Comparison of ENCODE assay signal across 8 cellular contexts in the genomic region with DNA sequence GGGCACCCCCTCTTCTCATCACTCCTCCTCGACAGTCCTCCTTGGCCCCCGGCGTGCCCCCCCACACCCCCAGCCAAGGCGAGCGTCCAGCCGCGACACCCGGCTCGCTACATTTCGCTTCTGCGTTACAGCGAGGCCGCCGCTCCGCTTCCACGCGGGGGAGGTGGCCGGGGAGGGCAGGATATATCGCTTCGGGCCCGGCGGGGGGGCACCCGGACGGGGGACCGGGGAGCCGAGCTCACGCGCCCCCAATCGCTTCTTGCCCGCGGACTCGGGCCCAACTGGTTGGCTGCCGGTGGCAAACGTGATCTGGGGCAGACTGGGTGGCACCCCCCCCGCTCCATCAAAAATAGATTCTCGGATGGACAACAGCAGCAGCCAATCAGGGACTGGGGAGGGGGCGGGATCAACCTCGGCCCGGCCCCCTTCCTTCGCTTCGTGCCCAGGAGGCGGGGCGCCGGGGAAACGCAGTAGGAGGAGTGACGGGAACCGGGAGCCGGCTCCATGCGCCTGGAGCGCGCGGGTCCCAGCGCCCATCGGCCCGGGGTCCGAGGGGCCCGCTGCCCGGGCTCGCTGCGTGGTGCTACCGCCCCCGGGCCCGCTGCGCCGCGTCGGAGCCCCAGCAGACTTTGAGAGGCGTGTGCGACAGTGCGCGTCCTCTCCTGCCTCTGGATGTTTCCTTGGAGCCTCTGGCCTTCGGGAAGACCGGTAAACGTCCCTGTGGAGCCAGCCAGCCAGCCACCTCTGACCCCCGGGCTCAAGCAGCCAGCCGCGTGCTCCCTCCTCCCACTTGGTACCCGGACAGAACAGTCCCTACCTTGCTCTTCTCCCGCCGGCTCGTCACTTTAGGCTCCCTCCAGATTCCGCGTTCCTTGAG. TPM values are rescaled to one million over a fixed set of nuclear protein-coding genes. Genes with fewer than 3 reads are reported as not detected.
DNase-seq lines count a peak whose midpoint lies in the region; ATAC-seq, FAIRE-seq and TF ChIP-seq lines count a peak whose summit lies in the region.

SLC41A1 (minus strand) TSS at position 321 of the 877 bp plus-strand sequence. CDS start 2,757 bp downstream, outside the sequence.

- no peaks in the 10 kb centered on the region for H3K27me3 Mint-ChIP-seq in activated T-cell treated with anti-CD3 and anti-CD28 coated beads, Interleukin-2, amount 50 U/mL, for 4 hours (ENCODE audit: low read depth)

- peaks cover 18% of the 10 kb centered on the region for H3K4me1 ChIP-seq in mucosa of stomach (ENCODE audit: control insufficient read depth, insufficient read depth, low read length)

- H3K36me3 ChIP-seq in mucosa of stomach (ENCODE audit: control insufficient read depth, insufficient read depth, low read length), result no peaks in the 10 kb centered on the region

- peaks cover 11% of the 10 kb centered on the region for H3K36me3 Mint-ChIP-seq in activated T-cell treated with anti-CD3 and anti-CD28 coated beads, Interleukin-2, amount 50 U/mL, for 4 hours (ENCODE audit: insufficient read depth)

- peak; percentile 84 for DNase-seq in DMS 273 treated with DMSO at 0.1 percent for 48 hours (lab: John Stamatoyannopoulos, UW)
- DNase-seq in Kasumi-1 (lab: John Stamatoyannopoulos, UW), result peak; percentile 89 to 91
- peak; percentile 87 for DNase-seq in RCC 7860 (ENCODE audit: low spot score)
- DNase-seq in activated T-cell treated with anti-CD3 and anti-CD28 coated beads, Interleukin-2, amount 50 U/mL, for 4 hours, result peak; percentile 87
- peak; percentile 93 to 95 for DNase-seq in erythroblast (lab: John Stamatoyannopoulos, UW)
- peak; percentile 93 for DNase-seq in stimulated activated CD8-positive, alpha-beta memory T cell treated with anti-CD3 and anti-CD28 coated beads, Interleukin-4, amount 100 ng/mL, for 48 hours

- H3K4me3 Mint-ChIP-seq in activated T-cell treated with anti-CD3 and anti-CD28 coated beads, Interleukin-2, amount 50 U/mL, for 4 hours, result peak within 1 kb of the TSS; percentile 95

- H3K9ac ChIP-seq in mucosa of stomach (ENCODE audit: low read length), result peak within 1 kb of the TSS; percentile 72

- peaks cover 4% of the 10 kb centered on the region for H3K27me3 ChIP-seq in mucosa of stomach (ENCODE audit: control insufficient read depth, insufficient read depth, low read length)

- TF ChIP-seq POLR2A in erythroblast (IDR thresholded peaks at IDR 0.05; ENCODE audit: low read length), result peak; percentile 66

- H3K9me3 Mint-ChIP-seq in activated T-cell treated with anti-CD3 and anti-CD28 coated beads, Interleukin-2, amount 50 U/mL, for 4 hours, result no peaks in the 10 kb centered on the region

- H3K9me3 ChIP-seq in mucosa of stomach (ENCODE audit: control insufficient read depth, low read length), result no peaks in the 10 kb centered on the region

- ATAC-seq in GM21786 (IDR thresholded peaks at IDR 0.05; ENCODE audit: unreplicated experiment), result peak; percentile 88
- ATAC-seq in activated T-cell treated with anti-CD3 and anti-CD28 coated beads, Interleukin-2, amount 50 U/mL, for 4 hours, result peak; percentile 94 to 96

- H3K4me1 Mint-ChIP-seq in activated T-cell treated with anti-CD3 and anti-CD28 coated beads, Interleukin-2, amount 50 U/mL, for 4 hours (ENCODE audit: low read depth), result peaks cover 54% of the 10 kb centered on the region

- H3K4me3 ChIP-seq in mucosa of stomach (ENCODE audit: low read length), result peak within 1 kb of the TSS; percentile 77

- peak; percentile 68 for FAIRE-seq in RCC 7860 (lab: Jason Lieb, UNC)

RNA-seq across cellular contexts. Expression of gene SLC41A1, which starts in this region (rescaled TPM):
- 10 to 100 TPM; 32.2 to 36.6 (median 32.4) TPM for total RNA-seq in activated T-cell treated with anti-CD3 and anti-CD28 coated beads, Interleukin-2, amount 50 U/mL, for 4 hours

Comparison
In these comparisons a context has a peak if more than half of its experiments do, and no peak if none do; other contexts are left out.
1. Peak in every context shown above with its lines: DNase-seq, ATAC-seq and H3K4me3 ChIP-seq.